Comparison of ENCODE assay signal across 7 cellular contexts in the genomic region with DNA sequence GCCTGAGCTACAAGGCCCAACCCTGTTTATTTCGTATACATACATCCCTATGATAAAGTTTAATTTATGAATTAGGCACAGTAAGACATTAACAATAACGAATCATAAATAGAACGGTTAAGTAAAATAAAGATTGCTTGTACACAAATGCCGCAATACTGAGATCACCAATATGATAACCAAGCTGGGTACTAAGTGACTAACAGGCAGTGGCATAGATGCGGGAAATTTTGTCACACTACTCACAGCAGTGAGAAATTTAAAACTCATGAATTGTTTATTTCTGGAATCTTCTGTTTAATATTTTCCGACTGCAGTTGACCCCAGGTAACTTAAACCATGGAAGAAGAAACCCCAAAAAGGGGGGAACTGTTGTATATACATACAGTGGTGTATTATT. TPM values are rescaled to one million over a fixed set of nuclear protein-coding genes. Genes with fewer than 3 reads are reported as not detected.
"Had no signal": no experiment of that assay in that cellular context is flagged by ENCODE, and none has a peak within 500 bp of the region (broad histone marks: within the 10 kb centered on the region; RNA-seq: fewer than 3 reads in every experiment).

No MANE protein-coding gene starts in this region.

- H3K36me3 Mint-ChIP-seq: IgD-negative memory B cell had no signal

- H3K9me3 Mint-ChIP-seq: GM23338, H9, IgD-negative memory B cell had no signal

- H3K27ac Mint-ChIP-seq: GM23338, H9, IgD-negative memory B cell had no signal

- DNase-seq: H9, HCEC 1CT had no signal

- H3K4me3 Mint-ChIP-seq: GM23338, H9, IgD-negative memory B cell had no signal

- ATAC-seq: GM23338, HepG2 had no signal

RNA-seq across cellular contexts. Expression of gene NEURL3, which starts 33.4 kb away (rescaled TPM):
- total RNA-seq: GM23338, H1, H9, HT1080 had no signal
